15 cellular contexts compared by ENCODE assay signal in the genomic region with DNA sequence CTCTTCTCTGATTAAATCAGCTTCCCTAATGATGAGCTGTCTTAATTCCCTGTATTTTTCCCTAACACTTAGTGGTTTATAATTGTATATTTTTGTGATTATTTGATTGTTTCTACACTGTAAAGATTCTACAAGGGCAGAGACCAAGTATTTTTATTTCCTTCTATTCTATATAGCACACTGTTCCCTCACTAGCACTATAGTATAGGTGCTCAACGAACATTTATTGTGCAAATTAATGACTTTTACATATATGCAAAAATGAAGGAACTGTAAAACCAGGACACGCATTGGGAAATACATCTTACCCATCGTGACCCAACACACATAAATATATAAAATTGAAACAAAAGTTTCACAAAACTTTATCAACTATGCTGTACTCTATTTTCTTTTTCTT. TPM values are rescaled to one million over a fixed set of nuclear protein-coding genes. Genes with fewer than 3 reads are reported as not detected.
DNase-seq lines count a peak whose midpoint lies in the region; ATAC-seq and TF ChIP-seq lines count a peak whose summit lies in the region.
"Had no signal": no experiment of that assay in that cellular context is flagged by ENCODE, and none has a peak within 500 bp of the region (broad histone marks: within the 10 kb centered on the region; RNA-seq: fewer than 3 reads in every experiment).

No MANE protein-coding gene starts in this region.

- no peak overlapping the region for H3K9ac ChIP-seq in OCI-LY3 (ENCODE audit: low read length)

- H3K27ac Mint-ChIP-seq in CD4-positive, CD25-positive, alpha-beta regulatory T cell, result peak overlapping the region in 2 of 3 donors; percentile 15 to 70
- H3K27ac Mint-ChIP-seq in GM23338, result peak overlapping the region; percentile 86
- H3K27ac Mint-ChIP-seq in immature natural killer cell, result peak overlapping the region in 4 of 6 donors; percentile 9 to 58 (median 28)

- H3K36me3 Mint-ChIP-seq in CD4-positive, CD25-positive, alpha-beta regulatory T cell, result peaks cover 3% of the 10 kb centered on the region
- H3K36me3 Mint-ChIP-seq in GM23338 (ENCODE audit: low read depth) (peaks cover 5% of the 10 kb centered on the region; the same call in 2 of the 3 replicates), immature natural killer cell (peaks cover 0 to 5% (median 0%) of the 10 kb centered on the region in 3 donors)

- peaks cover 0 to 4% (median 3%) of the 10 kb centered on the region in 7 donors for H3K9me3 Mint-ChIP-seq in CD4-positive, CD25-positive, alpha-beta regulatory T cell
- H3K9me3 Mint-ChIP-seq in GM23338 (no peaks in the 10 kb centered on the region), immature natural killer cell (peaks cover 0 to 2% (median 0%) of the 10 kb centered on the region in 6 donors)

- H4K20me1 ChIP-seq in GM23338 (replicated peaks; ENCODE audit: insufficient read depth) (no peaks in the 10 kb centered on the region), OCI-LY3 (ENCODE audit: insufficient read depth, low read length) (peaks cover 59% of the 10 kb centered on the region)

- peaks cover 42 to 81% (median 53%) of the 10 kb centered on the region in 4 donors for H3K4me1 Mint-ChIP-seq in CD4-positive, CD25-positive, alpha-beta regulatory T cell
- H3K4me1 Mint-ChIP-seq in GM23338, result peaks cover 54% of the 10 kb centered on the region
- H3K4me1 Mint-ChIP-seq in immature natural killer cell, result peaks cover 75 to 77% of the 10 kb centered on the region in 2 donors

- H3K79me2 ChIP-seq in GM23338 (replicated peaks; ENCODE audit: insufficient read depth) (peaks cover 93% of the 10 kb centered on the region), OCI-LY3 (ENCODE audit: low read length) (peaks cover 76% of the 10 kb centered on the region)

- no peak for TF ChIP-seq CTCF in GM23338 (conservative IDR thresholded peaks at IDR 0.05; ENCODE audit: low read depth in 2 of 2)
- TF ChIP-seq CTCF in OCI-LY3 (IDR thresholded peaks at IDR 0.05; ENCODE audit: low read depth, low read length), result no peak
- no peak for TF ChIP-seq CTCF in tibial artery (IDR thresholded peaks at IDR 0.05)

- no peak for ATAC-seq in CD4-positive, CD25-positive, alpha-beta regulatory T cell (ENCODE audit: low read depth in 2 of 2)
- ATAC-seq in GM23338 (peak; percentile 54; the same call in 2 of the 3 replicates), GM21447 (IDR thresholded peaks at IDR 0.05; ENCODE audit: unreplicated experiment) (no peak), HG03432 (IDR thresholded peaks at IDR 0.05; ENCODE audit: unreplicated experiment) (no peak)
- ATAC-seq: PC-3 had no signal

- H3K27me3 ChIP-seq in CD4-positive, CD25-positive, alpha-beta regulatory T cell (ENCODE audit: control insufficient read depth, insufficient read depth, low read length), result no peaks in the 10 kb centered on the region
- no peaks in the 10 kb centered on the region for H3K27me3 ChIP-seq in GM23338 (ENCODE audit: insufficient read depth)
- no peaks in the 10 kb centered on the region for H3K27me3 ChIP-seq in OCI-LY3 (ENCODE audit: low read depth, low read length)
- H3K27me3 ChIP-seq in tibial artery, result no peaks in the 10 kb centered on the region

- no peak overlapping the region for H3K4me3 ChIP-seq in CD4-positive, CD25-positive, alpha-beta regulatory T cell (ENCODE audit: low read depth, low read length)
- peak overlapping the region; percentile 23 for H3K4me3 ChIP-seq in GM23338
- H3K4me3 ChIP-seq in OCI-LY3 (ENCODE audit: low read length), result no peak overlapping the region
- H3K4me3 ChIP-seq in tibial artery, result no peak overlapping the region

- H3K27me3 Mint-ChIP-seq in CD4-positive, CD25-positive, alpha-beta regulatory T cell, result no peaks in the 10 kb centered on the region
- H3K27me3 Mint-ChIP-seq in GM23338 (ENCODE audit: insufficient read depth, low read depth, poor library complexity), result peaks cover 9% of the 10 kb centered on the region
- H3K27me3 Mint-ChIP-seq in immature natural killer cell (ENCODE audit: low read depth in 3 of 3), result peaks cover 0 to 3% (median 0%) of the 10 kb centered on the region in 3 donors
- H3K27me3 Mint-ChIP-seq: CD8-positive, alpha-beta memory T cell had no signal

- no peak overlapping the region for H3K4me3 Mint-ChIP-seq in CD4-positive, CD25-positive, alpha-beta regulatory T cell
- H3K4me3 Mint-ChIP-seq in GM23338, result peak overlapping the region; percentile 45
- no peak overlapping the region for H3K4me3 Mint-ChIP-seq in immature natural killer cell
- H3K4me3 Mint-ChIP-seq: CD8-positive, alpha-beta memory T cell had no signal

- no peak for DNase-seq in CD4-positive, CD25-positive, alpha-beta regulatory T cell
- DNase-seq in GM23338 (ENCODE audit: low spot score) (no peak), immature natural killer cell (no peak), tibial artery (no peak)
- DNase-seq in stimulated activated naive CD4-positive, alpha-beta T cell (lab: John Stamatoyannopoulos, UW), result no peak
- DNase-seq: ACHN; CD8-positive, alpha-beta memory T cell; DMS 273 treated with DMSO at 0.1 percent for 48 hours; NCI-H2107; NCI-H226; NCI-H526 treated with DMSO at 0.1 percent for 48 hours; PC-3 had no signal

- peaks cover 4% of the 10 kb centered on the region for H3K4me1 ChIP-seq in CD4-positive, CD25-positive, alpha-beta regulatory T cell (ENCODE audit: control insufficient read depth, insufficient read depth, low read length, poor library complexity, severe bottlenecking)
- peaks cover 62% of the 10 kb centered on the region for H3K4me1 ChIP-seq in GM23338 (ENCODE audit: insufficient read depth)
- H3K4me1 ChIP-seq in OCI-LY3 (ENCODE audit: low read length), result peaks cover 12% of the 10 kb centered on the region
- peaks cover 0 to 11% (median 3%) of the 10 kb centered on the region in 4 donors for H3K4me1 ChIP-seq in tibial artery

- no peak overlapping the region for H2AFZ ChIP-seq in GM23338
- H2AFZ ChIP-seq in OCI-LY3 (ENCODE audit: low read depth, low read length), result no peak overlapping the region

- no peaks in the 10 kb centered on the region for H3K9me2 ChIP-seq in GM23338 (ENCODE audit: insufficient read depth)

- no peaks in the 10 kb centered on the region for H3K36me3 ChIP-seq in CD4-positive, CD25-positive, alpha-beta regulatory T cell (ENCODE audit: control insufficient read depth, insufficient read depth, low read length)
- no peaks in the 10 kb centered on the region for H3K36me3 ChIP-seq in GM23338 (ENCODE audit: insufficient read depth)
- H3K36me3 ChIP-seq in OCI-LY3 (replicated peaks; ENCODE audit: low read depth, low read length), result peaks cover 5% of the 10 kb centered on the region
- no peaks in the 10 kb centered on the region for H3K36me3 ChIP-seq in tibial artery

- no peak overlapping the region for H3K27ac ChIP-seq in CD4-positive, CD25-positive, alpha-beta regulatory T cell (ENCODE audit: insufficient read depth, low read length, poor library complexity, severe bottlenecking)
- H3K27ac ChIP-seq in GM23338 (ENCODE audit: low read depth) (peak overlapping the region; percentile 91), OCI-LY3 (ENCODE audit: low read length) (no peak overlapping the region), tibial artery (no peak overlapping the region)

- H3K4me2 ChIP-seq in GM23338 (peak overlapping the region; percentile 60; the same call in 1 of the 2 replicates), OCI-LY3 (ENCODE audit: low read length) (peak overlapping the region; percentile 33)

- intact Hi-C loops in tibial artery (cut with DNase I; ENCODE audit: low total_unique reads), result no loop called here

- H3K9me3 ChIP-seq in CD4-positive, CD25-positive, alpha-beta regulatory T cell (ENCODE audit: control insufficient read depth in 2 of 2, low read length in 2 of 2), result no peaks in the 10 kb centered on the region
- H3K9me3 ChIP-seq in OCI-LY3 (ENCODE audit: insufficient read depth, low read length) (no peaks in the 10 kb centered on the region), tibial artery (no peaks in the 10 kb centered on the region)

- H3F3A ChIP-seq in GM23338 (replicated peaks; ENCODE audit: low read depth), result peaks cover 6% of the 10 kb centered on the region

TF ChIP-seq in GM23338, 12 proteins besides CTCF, POLR2A, EP300 and RAD21 (continues in another document):
- TF ChIP-seq CREB1 (CRISPR knock-in tag; IDR thresholded peaks at IDR 0.05; ENCODE audit: low read depth) (no peak), ZNF114 (CRISPR knock-in tag; IDR thresholded peaks at IDR 0.05) (no peak), EZH2phosphoT487 (IDR thresholded peaks at IDR 0.05; ENCODE audit: unreplicated experiment) (no peak), NANOG (IDR thresholded peaks at IDR 0.05; ENCODE audit: borderline replicate concordance) (peak; percentile 82; the same call in 1 of the 2 replicates), ETS1 (IDR thresholded peaks at IDR 0.05) (no peak), EZH2 (IDR thresholded peaks at IDR 0.05; ENCODE audit: low read depth, unreplicated experiment) (no peak)

RNA-seq across cellular contexts. Expression of gene KDM4C, which starts 7.6 kb away (rescaled TPM):
- 99.0 TPM for total RNA-seq in CD4-positive, CD25-positive, alpha-beta regulatory T cell
- polyA plus RNA-seq in CD4-positive, CD25-positive, alpha-beta regulatory T cell, result 10 to 100 TPM; 27.9 to 32.8 (median 30.0) TPM
- total RNA-seq in GM23338 (2014; rRNA removed; shearing (Covaris generic)), result 36.0 and 43.8 TPM in 2 replicates
- polyA plus RNA-seq in GM23338 (2016; fragmentation: Nextera tagmentation; extraction: Ambion mirVana), result 6.9 and 12.0 TPM in 2 replicates
- polyA plus RNA-seq in immature natural killer cell, result 10 to 100 TPM; 18.2 to 45.6 (median 29.9) TPM

Comparison
In these comparisons a context has a peak if more than half of its experiments do, and no peak if none do; other contexts are left out.
1. H3K27ac Mint-ChIP-seq: peak in every context shown above with its lines; median percentile 86 in GM23338; 42 in CD4-positive, CD25-positive, alpha-beta regulatory T cell; 28 in immature natural killer cell.